Comparison of ENCODE assay signal across 30 cellular contexts in the genomic region with DNA sequence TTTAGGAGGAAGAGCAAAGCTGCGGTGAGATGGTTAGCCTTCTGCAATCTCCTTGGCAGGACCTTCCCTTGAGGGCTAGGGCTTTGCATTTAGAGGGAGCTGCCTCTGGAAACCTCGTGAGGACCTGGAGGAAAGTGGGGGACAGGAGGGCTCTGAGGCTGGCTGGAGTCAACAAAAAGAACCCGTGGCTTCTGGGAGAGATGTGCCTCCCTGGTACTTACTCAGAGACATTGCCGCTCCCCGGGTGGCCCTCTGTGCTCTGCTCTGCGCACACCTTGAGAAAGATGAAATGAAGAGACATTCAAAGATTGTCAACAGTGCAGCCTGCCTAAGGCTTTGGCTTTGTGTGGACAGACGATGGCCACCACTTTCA. TPM values are rescaled to one million over a fixed set of nuclear protein-coding genes. Genes with fewer than 3 reads are reported as not detected.
"Had no signal": no experiment of that assay in that cellular context is flagged by ENCODE, and none has a peak within 500 bp of the region (broad histone marks: within the 10 kb centered on the region; RNA-seq: fewer than 3 reads in every experiment).

No MANE protein-coding gene starts in this region.

- H3K4me3 Mint-ChIP-seq: activated CD4-positive, alpha-beta T cell treated with anti-CD3 and anti-CD28 coated beads for 36 hours; activated CD4-positive, alpha-beta T cell treated with anti-CD3 and anti-CD28 coated beads, Interleukin-2, amount 10 ng/mL, durations not matched to agents 7 days and 5 days; activated CD8-positive, alpha-beta T cell treated with anti-CD3 and anti-CD28 coated beads, Interleukin-2, amount 10 ng/mL, durations not matched to agents 7 days and 5 days; activated naive CD4-positive, alpha-beta T cell treated with anti-CD3 and anti-CD28 coated beads for 36 hours; activated T-cell treated with anti-CD3 and anti-CD28 coated beads, Interleukin-2, amount 50 U/mL, for 4 hours; activated T-helper 1 cell treated with anti-CD3 and anti-CD28 coated beads, Interleukin-12 subunit alpha, Interleukin-12 subunit beta, Interleukin-2, Interleukin-4 antibody, amounts not matched to agents 30 ng/mL and 10 ng/mL and 1 ng/mL, durations not matched to agents 14 hours and 24 hours and 36 hours; brain; WTC11 had no signal

- H3K27ac Mint-ChIP-seq: activated CD4-positive, alpha-beta T cell treated with anti-CD3 and anti-CD28 coated beads for 36 hours; activated CD4-positive, alpha-beta T cell treated with anti-CD3 and anti-CD28 coated beads, Interleukin-2, amount 10 ng/mL, durations not matched to agents 7 days and 5 days; activated CD8-positive, alpha-beta T cell treated with anti-CD3 and anti-CD28 coated beads, Interleukin-2, amount 10 ng/mL, durations not matched to agents 7 days and 5 days; activated naive CD4-positive, alpha-beta T cell treated with anti-CD3 and anti-CD28 coated beads for 36 hours; activated naive CD4-positive, alpha-beta T cell treated with anti-CD3 and anti-CD28 coated beads, Interleukin-2, amount 50 U/mL, for 72 hours; activated T-helper 1 cell treated with anti-CD3 and anti-CD28 coated beads, Interleukin-12 subunit alpha, Interleukin-12 subunit beta, Interleukin-2, Interleukin-4 antibody, amounts not matched to agents 30 ng/mL and 10 ng/mL and 1 ng/mL, durations not matched to agents 14 hours and 24 hours and 36 hours; brain had no signal

- H3K4me3 ChIP-seq: K562 had no signal

- H3K27me3 Mint-ChIP-seq: activated CD4-positive, alpha-beta T cell treated with anti-CD3 and anti-CD28 coated beads for 36 hours; brain had no signal

- ATAC-seq: activated CD4-positive, alpha-beta T cell treated with anti-CD3 and anti-CD28 coated beads for 36 hours; activated CD4-positive, CD25-positive, alpha-beta regulatory T cell treated with anti-CD3 and anti-CD28 coated beads, Interleukin-2, amount 50 U/mL, for 24 hours; activated CD8-positive, alpha-beta T cell treated with anti-CD3 and anti-CD28 coated beads, Interleukin-2, amount 10 ng/mL, durations not matched to agents 7 days and 5 days; activated naive CD4-positive, alpha-beta T cell treated with anti-CD3 and anti-CD28 coated beads, Interleukin-2, amount 50 U/mL, for 72 hours; activated T-cell treated with anti-CD3 and anti-CD28 coated beads, Interleukin-2, amount 50 U/mL, for 4 hours; K562 had no signal

- DNase-seq: activated CD4-positive, alpha-beta T cell treated with anti-CD3 and anti-CD28 coated beads for 36 hours; activated CD4-positive, alpha-beta T cell treated with anti-CD3 and anti-CD28 coated beads, Interleukin-2, amount 10 ng/mL, durations not matched to agents 7 days and 5 days; activated CD4-positive, alpha-beta T cell treated with anti-CD3 and anti-CD28 coated beads, Interleukin-2, amount 50 U/mL, for 48 hours; activated CD8-positive, alpha-beta T cell treated with anti-CD3 and anti-CD28 coated beads, Interleukin-2, amount 10 ng/mL, durations not matched to agents 7 days and 5 days; activated gamma-delta T cell treated with Interleukin-2 at 50 U/mL for 16 hours; activated naive CD4-positive, alpha-beta T cell treated with anti-CD3 and anti-CD28 coated beads for 36 hours; activated T-cell treated with anti-CD3 and anti-CD28 coated beads for 4 hours; activated T-cell treated with anti-CD3 and anti-CD28 coated beads, Interleukin-2, amount 50 U/mL, for 4 hours; anterior cingulate cortex; central memory CD4-positive, alpha-beta T cell; NCI-H1092; NCI-H1436 treated with DMSO at 0.1 percent for 48 hours; NCI-H1694 treated with DMSO at 0.1 percent for 48 hours; NCI-H2029; NCI-H510A; NCI-H526; NCI-H748 treated with DMSO at 0.1 percent for 48 hours; NK-92 treated with Interleukin-12 subunit alpha and Interleukin-12 subunit beta, amount 100 ng/mL, for 24 hours; OCI-M1; Right ventricle myocardium superior; SW 1271; T-helper 1 cell; T-helper 2 cell; T-helper 9 cell had no signal

- H3K4me1 Mint-ChIP-seq: activated CD4-positive, alpha-beta T cell treated with anti-CD3 and anti-CD28 coated beads for 36 hours; brain had no signal

- H3K36me3 Mint-ChIP-seq: WTC11 had no signal

RNA-seq across cellular contexts. Expression of a gene that starts 14.5 kb away (rescaled TPM):
- total RNA-seq: activated CD4-positive, alpha-beta T cell treated with anti-CD3 and anti-CD28 coated beads for 36 hours; activated naive CD4-positive, alpha-beta T cell treated with anti-CD3 and anti-CD28 coated beads for 36 hours; activated naive CD4-positive, alpha-beta T cell treated with anti-CD3 and anti-CD28 coated beads, Interleukin-2, amount 50 U/mL, for 72 hours had no signal
